ENCODE assay signal across 34 cellular contexts in the genomic region with DNA sequence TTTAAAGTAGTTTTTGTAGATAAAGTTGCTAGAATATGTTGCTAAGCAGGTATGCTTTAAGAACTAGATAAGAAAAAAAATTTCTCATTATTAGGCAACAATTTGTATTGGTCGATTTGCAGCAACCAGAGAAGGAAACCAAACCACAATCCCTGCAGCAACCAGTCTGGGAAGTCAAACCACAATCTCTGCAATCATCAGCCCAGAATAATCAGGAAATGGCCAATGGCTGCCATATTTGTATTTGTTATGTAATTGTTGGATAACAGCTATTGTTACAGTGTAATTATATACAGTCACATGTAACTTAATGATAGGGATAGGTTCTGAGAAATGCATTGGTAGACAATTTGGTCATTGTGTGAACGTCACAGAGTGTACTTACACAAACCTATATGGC. TPM values are rescaled to one million over a fixed set of nuclear protein-coding genes. Genes with fewer than 3 reads are reported as not detected.
"Had no signal": no experiment of that assay in that cellular context is flagged by ENCODE, and none has a peak within 500 bp of the region (broad histone marks: within the 10 kb centered on the region; RNA-seq: fewer than 3 reads in every experiment).

No MANE protein-coding gene starts in this region.

- H3K4me3 ChIP-seq: Peyer's patch had no signal

- H3K4me1 ChIP-seq: Peyer's patch had no signal

- H3K9me3 ChIP-seq: Peyer's patch had no signal

- DNase-seq: activated CD4-positive, alpha-beta memory T cell treated with anti-CD3 and anti-CD28 coated beads, Interleukin-2, amount 10 ng/mL, durations not matched to agents 7 days and 5 days; activated CD4-positive, alpha-beta T cell treated with anti-CD3 and anti-CD28 coated beads for 1 hour; activated CD4-positive, alpha-beta T cell treated with anti-CD3 and anti-CD28 coated beads for 48 hours; activated CD4-positive, CD25-positive, alpha-beta regulatory T cell; activated CD8-positive, alpha-beta memory T cell treated with anti-CD3 and anti-CD28 coated beads for 24 hours; activated CD8-positive, alpha-beta memory T cell treated with anti-CD3 and anti-CD28 coated beads, Interleukin-2, amount 10 ng/mL, durations not matched to agents 7 days and 5 days; activated CD8-positive, alpha-beta memory T cell treated with anti-CD3 and anti-CD28 coated beads, Interleukin-2, amount 50 U/mL, for 48 hours; activated effector memory CD4-positive, alpha-beta T cell treated with Interleukin-2 at 50 U/mL for 16 hours; activated naive CD4-positive, alpha-beta T cell treated with anti-CD3 and anti-CD28 coated beads, Interleukin-2, amount 10 ng/mL, durations not matched to agents 7 days and 5 days; activated naive CD8-positive, alpha-beta T cell treated with anti-CD3 and anti-CD28 coated beads, Interleukin-2, amount 50 U/mL, for 24 hours; activated T-cell treated with anti-CD3 and anti-CD28 coated beads, Interleukin-2, amount 50 U/mL, for 48 hours; anterior cingulate cortex; caudate nucleus; cerebellar nuclear complex; MM.1S; NCI-H1092 treated with DMSO at 0.1 percent for 48 hours; NCI-H146; NCI-H187; NCI-H2029 treated with DMSO at 0.1 percent for 48 hours; NCI-H510A treated with DMSO at 0.1 percent for 48 hours; NCI-H526 treated with DMSO at 0.1 percent for 48 hours; NK-92 treated with Interleukin-12 subunit alpha and Interleukin-12 subunit beta, amount 100 ng/mL, for 24 hours; PC-3; Peyer's patch; SIG-M5; SW 1271; T-helper 1 cell; T-helper 2 cell; T-helper 9 cell; WERI-Rb-1 had no signal

- H3K27me3 ChIP-seq: Peyer's patch had no signal

- H3K27ac ChIP-seq: KMS-11, Peyer's patch, RWPE1, WERI-Rb-1 had no signal

- H3K4me2 ChIP-seq: KMS-11 had no signal

- ATAC-seq: activated CD8-positive, alpha-beta memory T cell treated with anti-CD3 and anti-CD28 coated beads, Interleukin-2, amount 10 ng/mL, durations not matched to agents 7 days and 5 days; activated naive CD8-positive, alpha-beta T cell treated with anti-CD3 and anti-CD28 coated beads, Interleukin-2, amount 50 U/mL, for 24 hours; PC-3; Right ventricle myocardium inferior had no signal

- H3K9ac ChIP-seq: KMS-11 had no signal

- H3K36me3 ChIP-seq: Peyer's patch, WERI-Rb-1 had no signal

RNA-seq across cellular contexts. Expression of a gene that starts 23.6 kb away (rescaled TPM):
- total RNA-seq: activated CD4-positive, alpha-beta memory T cell treated with anti-CD3 and anti-CD28 coated beads, Interleukin-2, amount 10 ng/mL, durations not matched to agents 7 days and 5 days; activated CD8-positive, alpha-beta memory T cell treated with anti-CD3 and anti-CD28 coated beads, Interleukin-2, amount 10 ng/mL, durations not matched to agents 7 days and 5 days; bronchial epithelial cell; PC-3; Right ventricle myocardium inferior had no signal
